12 cellular contexts compared by ENCODE assay signal in genomic region chr4:13386405-13387107, GRCh38.
A peak's percentile ranks its signal among the peaks of the same experiment; 100 is the strongest.
DNase-seq lines count a peak whose midpoint lies in the region; ATAC-seq and TF ChIP-seq lines count a peak whose summit lies in the region.
"Had no signal": no experiment of that assay in that cellular context is flagged by ENCODE, and none has a peak within 500 bp of the region (broad histone marks: within the 10 kb centered on the region; RNA-seq: fewer than 3 reads in every experiment).

No MANE protein-coding gene starts in this region.

- CTCF ChIA-PET in activated CD4-positive, alpha-beta memory T cell treated with anti-CD3 and anti-CD28 coated beads, Interleukin-2, amount 10 ng/mL, durations not matched to agents 7 days and 5 days (lab: Charles Lee): no interaction called here

- in situ Hi-C loops in G401 (cut with HindIII; ENCODE audit: low sequenced_read_pairs): no loop called here

- H3K27ac Mint-ChIP-seq in activated CD4-positive, alpha-beta memory T cell treated with anti-CD3 and anti-CD28 coated beads, Interleukin-2, amount 10 ng/mL, durations not matched to agents 7 days and 5 days: no peak overlapping the region
- H3K27ac Mint-ChIP-seq: activated T-helper 17 cell treated with anti-CD3 and anti-CD28 coated beads, Interleukin-2, amount 50 U/mL, for 72 hours had no signal

- H3K9me3 Mint-ChIP-seq in activated CD4-positive, alpha-beta memory T cell treated with anti-CD3 and anti-CD28 coated beads, Interleukin-2, amount 10 ng/mL, durations not matched to agents 7 days and 5 days: peaks cover 12% of the 10 kb centered on the region
- H3K9me3 Mint-ChIP-seq: activated T-helper 17 cell treated with anti-CD3 and anti-CD28 coated beads, Interleukin-2, amount 50 U/mL, for 72 hours had no signal

- peak; percentile 27 for DNase-seq in AG10803 (ENCODE audit: low read depth)
- DNase-seq in M059J (ENCODE audit: low read depth): peak; percentile 60
- DNase-seq in LoVo (ENCODE audit: low spot score): no peak
- DNase-seq in activated CD4-positive, alpha-beta memory T cell treated with anti-CD3 and anti-CD28 coated beads, Interleukin-2, amount 10 ng/mL, durations not matched to agents 7 days and 5 days: no peak
- no peak for DNase-seq in G401 (ENCODE audit: low spot score)
- DNase-seq in NOMO-1 treated with DMSO at 0.1 percent for 48 hours (lab: John Stamatoyannopoulos, UW; ENCODE audit: unreplicated experiment): no peak
- DNase-seq: ACHN, lower lobe of right lung, NCI-H2171 treated with DMSO at 0.1 percent for 48 hours had no signal

- no peaks in the 10 kb centered on the region for H3K27me3 Mint-ChIP-seq in activated CD4-positive, alpha-beta memory T cell treated with anti-CD3 and anti-CD28 coated beads, Interleukin-2, amount 10 ng/mL, durations not matched to agents 7 days and 5 days
- H3K27me3 Mint-ChIP-seq: activated T-helper 17 cell treated with anti-CD3 and anti-CD28 coated beads, Interleukin-2, amount 50 U/mL, for 72 hours had no signal

- POLR2A ChIA-PET in activated CD4-positive, alpha-beta memory T cell treated with anti-CD3 and anti-CD28 coated beads, Interleukin-2, amount 10 ng/mL, durations not matched to agents 7 days and 5 days (lab: Charles Lee): no interaction called here

- H3K4me3 Mint-ChIP-seq in activated CD4-positive, alpha-beta memory T cell treated with anti-CD3 and anti-CD28 coated beads, Interleukin-2, amount 10 ng/mL, durations not matched to agents 7 days and 5 days: no peak overlapping the region
- H3K4me3 Mint-ChIP-seq: activated T-helper 17 cell treated with anti-CD3 and anti-CD28 coated beads, Interleukin-2, amount 50 U/mL, for 72 hours had no signal

- no peak overlapping the region for H3K4me3 ChIP-seq in AG10803 (ENCODE audit: low read length)
- H3K4me3 ChIP-seq: lower lobe of right lung had no signal

- ATAC-seq in GM19043 (IDR thresholded peaks at IDR 0.05; ENCODE audit: low read depth, unreplicated experiment) (peak; percentile 75), HG02870 (IDR thresholded peaks at IDR 0.05; ENCODE audit: unreplicated experiment) (peak; percentile 87)
- ATAC-seq: activated T-helper 17 cell treated with anti-CD3 and anti-CD28 coated beads, Interleukin-2, amount 50 U/mL, for 72 hours; lower lobe of right lung had no signal

- H3K36me3 Mint-ChIP-seq in activated CD4-positive, alpha-beta memory T cell treated with anti-CD3 and anti-CD28 coated beads, Interleukin-2, amount 10 ng/mL, durations not matched to agents 7 days and 5 days (ENCODE audit: low read depth): peaks cover 4% of the 10 kb centered on the region

- peaks cover 7% of the 10 kb centered on the region for H3K4me1 Mint-ChIP-seq in activated CD4-positive, alpha-beta memory T cell treated with anti-CD3 and anti-CD28 coated beads, Interleukin-2, amount 10 ng/mL, durations not matched to agents 7 days and 5 days

- TF ChIP-seq CTCF in AG10803 (conservative IDR thresholded peaks at IDR 0.05; ENCODE audit: low read length): no peak

Comparison
In these comparisons a context has a peak if more than half of its experiments do, and no peak if none do; other contexts are left out.
1. DNase-seq: peak in AG10803 (single experiment) and M059J (single experiment); none in LoVo (single experiment), activated CD4-positive, alpha-beta memory T cell treated with anti-CD3 and anti-CD28 coated beads, Interleukin-2, amount 10 ng/mL, durations not matched to agents 7 days and 5 days (single experiment), G401 (single experiment) and NOMO-1 treated with DMSO at 0.1 percent for 48 hours (single experiment).